Comparison of ENCODE assay signal across 17 cellular contexts in genomic region chr7:86600506-86601290, GRCh38. TPM values are rescaled to one million over a fixed set of nuclear protein-coding genes. Genes with fewer than 3 reads are reported as not detected.
A peak's percentile ranks its signal among the peaks of the same experiment; 100 is the strongest.
DNase-seq lines count a peak whose midpoint lies in the region; ATAC-seq and TF ChIP-seq lines count a peak whose summit lies in the region.
"Had no signal": no experiment of that assay in that cellular context is flagged by ENCODE, and none has a peak within 500 bp of the region (broad histone marks: within the 10 kb centered on the region; RNA-seq: fewer than 3 reads in every experiment).

No MANE protein-coding gene starts in this region.

- H3K4me3 ChIP-seq in WERI-Rb-1 (ENCODE audit: low read depth, low read length) (no peak overlapping the region), upper lobe of right lung (no peak overlapping the region)
- H3K4me3 ChIP-seq: A549, left lung, PC-9, tibial artery had no signal

- ATAC-seq in left lobe of liver (peak; percentile 44), upper lobe of right lung (peak; percentile 35), GM21360 (IDR thresholded peaks at IDR 0.05; ENCODE audit: unreplicated experiment) (no peak), GM19467 (IDR thresholded peaks at IDR 0.05; ENCODE audit: unreplicated experiment) (no peak), HG03095 (IDR thresholded peaks at IDR 0.05; ENCODE audit: unreplicated experiment) (no peak)
- ATAC-seq: A549, left lung had no signal

- TF ChIP-seq CTCF in WERI-Rb-1 (IDR thresholded peaks at IDR 0.05; ENCODE audit: low read depth, low read length) (peak; percentile 28), upper lobe of right lung (IDR thresholded peaks at IDR 0.05) (no peak)

- no peaks in the 10 kb centered on the region for H3K4me1 ChIP-seq in upper lobe of right lung
- H3K4me1 ChIP-seq: A549, left lung, tibial artery had no signal

- H3K27me3 ChIP-seq in WERI-Rb-1 (ENCODE audit: insufficient read depth, low read depth, severe bottlenecking), result no peaks in the 10 kb centered on the region
- H3K27me3 ChIP-seq in upper lobe of right lung, result no peaks in the 10 kb centered on the region
- H3K27me3 ChIP-seq: left lung, tibial artery had no signal

- no peak overlapping the region for H3K27ac ChIP-seq in WERI-Rb-1
- no peak overlapping the region for H3K27ac ChIP-seq in upper lobe of right lung
- H3K27ac ChIP-seq: A549, left lung, PC-9, tibial artery had no signal

- intact Hi-C loops in upper lobe of right lung (cut with DNase I), result no loop called here

- H3K9me3 ChIP-seq in WERI-Rb-1 (ENCODE audit: severe bottlenecking), result no peaks in the 10 kb centered on the region
- no peaks in the 10 kb centered on the region for H3K9me3 ChIP-seq in upper lobe of right lung
- H3K9me3 ChIP-seq: A549, tibial artery had no signal

- DNase-seq in NCI-H748 (lab: John Stamatoyannopoulos, UW; ENCODE audit: unreplicated experiment), result peak; percentile 22
- DNase-seq in NCI-H748 treated with DMSO at 0.1 percent for 48 hours (lab: John Stamatoyannopoulos, UW), result no peak
- no peak for DNase-seq in WERI-Rb-1
- no peak for DNase-seq in left lobe of liver (ENCODE audit: low spot score)
- DNase-seq in upper lobe of right lung, result peak; percentile 39
- DNase-seq: activated CD4-positive, alpha-beta T cell treated with anti-CD3 and anti-CD28 coated beads, Interleukin-2, amount 10 ng/mL, durations not matched to agents 24 days and 14 days; PC-9; tibial artery had no signal

- H3K36me3 ChIP-seq in WERI-Rb-1, result no peaks in the 10 kb centered on the region
- no peaks in the 10 kb centered on the region for H3K36me3 ChIP-seq in upper lobe of right lung
- H3K36me3 ChIP-seq: left lung, tibial artery had no signal

RNA-seq across cellular contexts. Expression of gene GRM3, which starts 43.0 kb away (rescaled TPM):
- not detected for total RNA-seq in left lobe of liver
- total RNA-seq in upper lobe of right lung, result not detected
- total RNA-seq: activated CD4-positive, alpha-beta T cell treated with anti-CD3 and anti-CD28 coated beads, Interleukin-2, amount 10 ng/mL, durations not matched to agents 24 days and 14 days; activated T-helper 2 cell treated with anti-CD3 and anti-CD28 coated beads, Interferon-gamma antibody, Interleukin-2, Interleukin-4, amounts not matched to agents 10 μg/mL and 5 μg/mL and 100 μg/mL, durations not matched to agents 14 hours and 24 hours and 36 hours; bronchial epithelial cell; glomerular endothelial cell; left lung; M059J; PC-9 had no signal

Comparison
In these comparisons a context has a peak if more than half of its experiments do, and no peak if none do; other contexts are left out.
1. DNase-seq: peak in NCI-H748 (single experiment) and upper lobe of right lung (single experiment); none in NCI-H748 treated with DMSO at 0.1 percent for 48 hours (single experiment), WERI-Rb-1 (single experiment) and left lobe of liver (single experiment).
2. ATAC-seq: peak in left lobe of liver (single experiment) and upper lobe of right lung (single experiment); none in GM21360 (single experiment), GM19467 (single experiment) and HG03095 (single experiment).